In genomic region chr4:56007154-56007553, GRCh38 we compare ENCODE assay signal across 18 cellular contexts.
"Had no signal": no experiment of that assay in that cellular context is flagged by ENCODE, and none has a peak within 500 bp of the region (broad histone marks: within the 10 kb centered on the region; RNA-seq: fewer than 3 reads in every experiment).

No MANE protein-coding gene starts in this region.

- H3K4me3 Mint-ChIP-seq: naive B cell, type B pancreatic cell had no signal

- H3K4me1 ChIP-seq: esophagus muscularis mucosa, right atrium auricular region had no signal

- DNase-seq: cortex of kidney; dorsolateral prefrontal cortex; effector memory CD4-positive, alpha-beta T cell; foreskin fibroblast; kidney; left cardiac atrium; left ventricle myocardium superior; mesenchymal stem cell; naive B cell; posterior cingulate gyrus; stimulated activated CD4-positive, alpha-beta T cell treated with anti-CD3 and anti-CD28 coated beads, Interleukin-2, amount 100 ng/mL, for 48 hours; stimulated activated naive CD4-positive, alpha-beta T cell treated with Interleukin-2 at 50 U/mL for 16 hours had no signal

- ATAC-seq: left cardiac atrium, left ventricle myocardium superior had no signal

- H3K4me2 ChIP-seq: smooth muscle cell had no signal

- H3K27ac Mint-ChIP-seq: naive B cell, type B pancreatic cell had no signal

- H3K9me3 ChIP-seq: esophagus muscularis mucosa, right atrium auricular region had no signal

- H3K27me3 ChIP-seq: dorsolateral prefrontal cortex, esophagus muscularis mucosa, right atrium auricular region had no signal

- H3K27ac ChIP-seq: dorsolateral prefrontal cortex, epithelial cell of prostate, esophagus muscularis mucosa, right atrium auricular region had no signal

- H3K27me3 Mint-ChIP-seq: naive B cell, type B pancreatic cell had no signal

- H3K4me3 ChIP-seq: dorsolateral prefrontal cortex, esophagus muscularis mucosa, lung, right atrium auricular region, smooth muscle cell had no signal
